Comparison of ENCODE assay signal across 18 cellular contexts in genomic region chr12:75672212-75672611, GRCh38.
A peak's percentile ranks its signal among the peaks of the same experiment; 100 is the strongest.
DNase-seq lines count a peak whose midpoint lies in the region; ATAC-seq and TF ChIP-seq lines count a peak whose summit lies in the region.
"Had no signal": no experiment of that assay in that cellular context is flagged by ENCODE, and none has a peak within 500 bp of the region (broad histone marks: within the 10 kb centered on the region; RNA-seq: fewer than 3 reads in every experiment).

No MANE protein-coding gene starts in this region.

- no peak overlapping the region for H3K4me3 ChIP-seq in neuronal stem cell (ENCODE audit: low read length in 2 of 2)
- H3K4me3 ChIP-seq in heart right ventricle: no peak overlapping the region
- no peak overlapping the region for H3K4me3 ChIP-seq in osteoblast (ENCODE audit: insufficient read depth, low read length)
- H3K4me3 ChIP-seq: GM12878, Peyer's patch had no signal

- no peak overlapping the region for H3K9ac ChIP-seq in neuronal stem cell (ENCODE audit: low read depth, low read length, poor library complexity)

- H4K8ac ChIP-seq in neuronal stem cell (ENCODE audit: low read depth, low read length): no peak overlapping the region

- peak; percentile 6 for DNase-seq in NCI-H1694 treated with DMSO at 0.1 percent for 48 hours (lab: John Stamatoyannopoulos, UW)
- no peak for DNase-seq in NCI-H1694 (lab: John Stamatoyannopoulos, UW)
- DNase-seq in KBM-7: peak; percentile 5
- DNase-seq in SK-N-DZ (ENCODE audit: low spot score): peak; percentile 87
- DNase-seq in neuronal stem cell (ENCODE audit: low spot score): no peak
- no peak for DNase-seq in heart right ventricle
- no peak for DNase-seq in activated CD4-positive, alpha-beta T cell treated with anti-CD3 and anti-CD28 coated beads for 48 hours
- no peak for DNase-seq in osteoblast (ENCODE audit: insufficient read length, low spot score, missing footprints)
- DNase-seq: activated CD4-positive, alpha-beta T cell treated with anti-CD3 and anti-CD28 coated beads for 1 hour; activated CD8-positive, alpha-beta memory T cell treated with anti-CD3 and anti-CD28 coated beads for 24 hours; activated gamma-delta T cell treated with Interleukin-2 at 50 U/mL for 16 hours; activated naive CD8-positive, alpha-beta T cell treated with anti-CD3 and anti-CD28 coated beads, Interleukin-2, amount 50 U/mL, for 24 hours; activated T-cell treated with anti-CD3 and anti-CD28 coated beads, Interleukin-2, amount 50 U/mL, for 24 hours; DMS79; H7; nucleus accumbens; Peyer's patch had no signal

- no peak overlapping the region for H2BK120ac ChIP-seq in neuronal stem cell (ENCODE audit: low read depth, low read length)

- no peak overlapping the region for H2BK15ac ChIP-seq in neuronal stem cell (ENCODE audit: low read length)

- no peak for ATAC-seq in heart right ventricle
- ATAC-seq: activated naive CD8-positive, alpha-beta T cell treated with anti-CD3 and anti-CD28 coated beads, Interleukin-2, amount 50 U/mL, for 24 hours; GM12878 had no signal

- H2AFZ ChIP-seq in neuronal stem cell (ENCODE audit: low read length) (peak overlapping the region; percentile 27), osteoblast (ENCODE audit: low read length) (no peak overlapping the region)

- no peak overlapping the region for H2BK12ac ChIP-seq in neuronal stem cell (ENCODE audit: low read length)

- no peak for TF ChIP-seq CTCF in heart right ventricle (IDR thresholded peaks at IDR 0.05)
- TF ChIP-seq CTCF in osteoblast (IDR thresholded peaks at IDR 0.05; ENCODE audit: extremely low read depth, low read depth, low read length): no peak

- H3K4me2 ChIP-seq in neuronal stem cell (ENCODE audit: insufficient read depth, low read length, poor library complexity, severe bottlenecking) (no peak overlapping the region), osteoblast (ENCODE audit: insufficient read depth, low read length) (no peak overlapping the region)

- H2BK5ac ChIP-seq in neuronal stem cell (ENCODE audit: low read length): no peak overlapping the region

- H3K79me2 ChIP-seq in osteoblast (ENCODE audit: insufficient read depth, low read length): no peaks in the 10 kb centered on the region

- H3K9me3 ChIP-seq in neuronal stem cell (replicated peaks in 1 of 2; ENCODE audit: control insufficient read depth in 2 of 2, insufficient read depth in 1 of 2, low read depth in 1 of 2, low read length in 2 of 2) (no peaks in the 10 kb centered on the region), heart right ventricle (no peaks in the 10 kb centered on the region), osteoblast (ENCODE audit: low read depth, low read length) (no peaks in the 10 kb centered on the region)
- H3K9me3 ChIP-seq: Peyer's patch had no signal

- no peak overlapping the region for H3K18ac ChIP-seq in neuronal stem cell (ENCODE audit: low read length)

- intact Hi-C loops in heart right ventricle (cut with DNase I): no loop called here

- H3K27ac ChIP-seq in neuronal stem cell (replicated peaks; ENCODE audit: low read length) (no peak overlapping the region), heart right ventricle (no peak overlapping the region), osteoblast (ENCODE audit: low read depth, low read length) (no peak overlapping the region)
- H3K27ac ChIP-seq: Peyer's patch had no signal

- in situ Hi-C loops in KBM-7 (cut with MboI; ENCODE audit: low pct_unique_long_range_greater_than_20kb, low sequenced_read_pairs): no loop called here

- H3K23ac ChIP-seq in neuronal stem cell (ENCODE audit: low read depth, low read length, poor library complexity): no peak overlapping the region

- H3K14ac ChIP-seq in neuronal stem cell (ENCODE audit: low read length): no peak overlapping the region

- no peaks in the 10 kb centered on the region for H4K20me1 ChIP-seq in osteoblast (ENCODE audit: insufficient read depth, low read length)

- H2AK5ac ChIP-seq in neuronal stem cell (ENCODE audit: low read depth, low read length): no peak overlapping the region

- H3K4ac ChIP-seq in neuronal stem cell (ENCODE audit: low read length): no peak overlapping the region

- no peaks in the 10 kb centered on the region for H3K79me1 ChIP-seq in neuronal stem cell (ENCODE audit: low read depth, low read length)

- H3K36me3 ChIP-seq in neuronal stem cell (replicated peaks in 1 of 2; ENCODE audit: control insufficient read depth in 2 of 2, insufficient read depth in 2 of 2, low read length in 2 of 2) (no peaks in the 10 kb centered on the region), heart right ventricle (no peaks in the 10 kb centered on the region), osteoblast (ENCODE audit: insufficient read depth, low read length) (no peaks in the 10 kb centered on the region)
- H3K36me3 ChIP-seq: Peyer's patch had no signal

- H3K4me1 ChIP-seq in neuronal stem cell (ENCODE audit: control insufficient read depth in 2 of 2, insufficient read depth in 1 of 2, low read depth in 1 of 2, low read length in 2 of 2): peaks cover 0 to 8% of the 10 kb centered on the region in 2 donors
- H3K4me1 ChIP-seq in heart right ventricle: peaks cover 0 to under 1% (median 0%) of the 10 kb centered on the region in 9 donors
- H3K4me1 ChIP-seq in osteoblast (ENCODE audit: insufficient read depth, low read length): peaks cover 2% of the 10 kb centered on the region
- H3K4me1 ChIP-seq: Peyer's patch had no signal

- no peaks in the 10 kb centered on the region for H3K27me3 ChIP-seq in neuronal stem cell (ENCODE audit: control insufficient read depth in 3 of 3, insufficient read depth in 3 of 3, low read depth in 1 of 3, low read length in 3 of 3)
- no peaks in the 10 kb centered on the region for H3K27me3 ChIP-seq in heart right ventricle
- H3K27me3 ChIP-seq in osteoblast (ENCODE audit: insufficient read depth, low read length): no peaks in the 10 kb centered on the region
- H3K27me3 ChIP-seq: Peyer's patch had no signal

- no peak overlapping the region for H4K91ac ChIP-seq in neuronal stem cell (ENCODE audit: low read depth, low read length, poor library complexity)

Comparison
In these comparisons a context has a peak if more than half of its experiments do, and no peak if none do; other contexts are left out.
1. DNase-seq: peak in NCI-H1694 treated with DMSO at 0.1 percent for 48 hours (single experiment), KBM-7 (single experiment) and SK-N-DZ (single experiment); none in NCI-H1694 (single experiment), neuronal stem cell (single experiment), heart right ventricle (0 of 2), activated CD4-positive, alpha-beta T cell treated with anti-CD3 and anti-CD28 coated beads for 48 hours (single experiment) and osteoblast (single experiment).